8 cellular contexts compared by ENCODE assay signal in the genomic region with DNA sequence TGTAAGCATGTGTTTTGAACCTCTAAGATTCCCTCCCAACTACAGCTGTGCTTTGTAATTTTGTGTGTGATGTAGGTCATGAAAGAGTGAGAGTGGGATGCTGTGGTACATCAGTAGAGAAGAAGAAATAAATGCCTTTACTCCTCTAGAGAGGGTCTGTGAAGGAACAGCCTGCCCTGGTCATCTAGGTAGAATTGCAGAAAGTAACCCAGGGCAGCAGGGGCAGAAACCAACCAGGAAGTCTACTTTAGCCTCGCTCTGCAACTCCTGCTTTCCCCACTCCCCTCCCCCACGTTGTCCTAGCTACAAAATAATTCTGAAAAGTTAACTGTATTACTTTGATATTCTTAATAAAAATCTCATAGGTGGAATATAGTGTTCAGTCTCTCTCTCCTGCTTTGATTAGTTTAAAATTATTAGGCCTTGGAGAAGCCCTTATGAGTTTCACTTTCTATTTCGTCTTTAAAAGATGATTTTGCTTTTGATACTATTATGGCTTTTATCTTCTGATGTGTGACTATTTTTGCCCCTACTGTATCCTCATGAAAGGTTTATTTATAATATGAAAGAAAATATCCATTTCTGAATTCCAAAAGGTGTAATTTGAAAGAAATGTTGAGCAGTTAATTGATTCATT. TPM values are rescaled to one million over a fixed set of nuclear protein-coding genes. Genes with fewer than 3 reads are reported as not detected.
A peak's percentile ranks its signal among the peaks of the same experiment; 100 is the strongest.
DNase-seq lines count a peak whose midpoint lies in the region; ATAC-seq and TF ChIP-seq lines count a peak whose summit lies in the region.

No MANE protein-coding gene starts in this region.

- H3K4me1 ChIP-seq in right atrium auricular region (peaks cover 0 to 17% of the 10 kb centered on the region in 2 donors), suprapubic skin (peaks cover 14% of the 10 kb centered on the region), trophoblast cell (ENCODE audit: control insufficient read depth in 1 of 2, insufficient read depth in 2 of 2, low read length in 2 of 2) (peaks cover 0 to 2% of the 10 kb centered on the region in 2 experiments)

- H3K18ac ChIP-seq in trophoblast cell (ENCODE audit: low read length) = no peak overlapping the region

- no peak overlapping the region for H3K14ac ChIP-seq in trophoblast cell (ENCODE audit: low read length)

- H3K27ac ChIP-seq in right atrium auricular region = peak overlapping the region in 1 of 2 donors; percentile 43
- peak overlapping the region; percentile 4 for H3K27ac ChIP-seq in suprapubic skin
- no peak overlapping the region for H3K27ac ChIP-seq in trophoblast cell (ENCODE audit: low read depth, low read length)

- no peaks in the 10 kb centered on the region for H3K9me3 ChIP-seq in right atrium auricular region
- no peaks in the 10 kb centered on the region for H3K9me3 ChIP-seq in suprapubic skin
- H3K9me3 ChIP-seq in trophoblast cell (ENCODE audit: insufficient read depth, low read depth, low read length) = no peaks in the 10 kb centered on the region

- H4K12ac ChIP-seq in trophoblast cell (ENCODE audit: low read depth, low read length) = no peak overlapping the region

- no peak overlapping the region for H3K4me2 ChIP-seq in trophoblast cell (ENCODE audit: low read length)

- H4K8ac ChIP-seq in trophoblast cell (ENCODE audit: low read depth, low read length) = no peak overlapping the region

- no peak overlapping the region for H3K23ac ChIP-seq in trophoblast cell (ENCODE audit: low read length)

- H2BK5ac ChIP-seq in trophoblast cell (ENCODE audit: low read depth, low read length, poor library complexity) = no peak overlapping the region

- TF ChIP-seq POLR2A in suprapubic skin (IDR thresholded peaks at IDR 0.05) = no peak

- H2AFZ ChIP-seq in trophoblast cell (ENCODE audit: insufficient read depth, low read length, poor library complexity) = no peak overlapping the region

- H3K36me3 ChIP-seq in right atrium auricular region (peaks cover 32% of the 10 kb centered on the region), suprapubic skin (peaks cover 15% of the 10 kb centered on the region), trophoblast cell (ENCODE audit: control insufficient read depth in 1 of 2, insufficient read depth in 2 of 2, low read length in 2 of 2) (peaks cover 10 to 12% of the 10 kb centered on the region in 2 experiments)

- no peaks in the 10 kb centered on the region for H3K79me1 ChIP-seq in trophoblast cell (ENCODE audit: low read length)

- H2AK5ac ChIP-seq in trophoblast cell (ENCODE audit: low read length) = no peak overlapping the region

- no peak overlapping the region for H4K91ac ChIP-seq in trophoblast cell (ENCODE audit: low read depth, low read length)

- DNase-seq in AML-193 (lab: John Stamatoyannopoulos, UW) (peak; percentile 12 to 25), right atrium auricular region (ENCODE audit: low spot score) (no peak), suprapubic skin (ENCODE audit: low spot score in 2 of 2) (no peak), SIG-M5 (lab: John Stamatoyannopoulos, UW) (no peak), trophoblast cell (no peak), MV-4-11 (lab: John Stamatoyannopoulos, UW) (no peak)

- H3K4ac ChIP-seq in trophoblast cell (ENCODE audit: low read depth, low read length) = no peak overlapping the region

- no peak for TF ChIP-seq EP300 in suprapubic skin (IDR thresholded peaks at IDR 0.05)

- no peak overlapping the region for H2BK12ac ChIP-seq in trophoblast cell (ENCODE audit: low read length)

- TF ChIP-seq CTCF in right atrium auricular region (IDR thresholded peaks at IDR 0.05) (no peak), suprapubic skin (IDR thresholded peaks at IDR 0.05) (no peak)

- ATAC-seq in GM21576 (IDR thresholded peaks at IDR 0.05; ENCODE audit: unreplicated experiment) (peak; percentile 63), SK-N-SH treated with all-trans-retinoic acid at 6 μM for 48 hours (peak; percentile 48)

- H3K9ac ChIP-seq in trophoblast cell (ENCODE audit: low read length) = no peak overlapping the region

- no peak overlapping the region for H2BK120ac ChIP-seq in trophoblast cell (ENCODE audit: insufficient read depth, low read length, poor library complexity)

- H3K4me3 ChIP-seq in right atrium auricular region (peak overlapping the region; percentile 4 to 25), suprapubic skin (peak overlapping the region; percentile 32), trophoblast cell (ENCODE audit: low read depth, low read length) (no peak overlapping the region)

- H3K79me2 ChIP-seq in trophoblast cell (ENCODE audit: control insufficient read depth, insufficient read depth, low read length, poor library complexity) = no peaks in the 10 kb centered on the region

- H3K27me3 ChIP-seq in right atrium auricular region (no peaks in the 10 kb centered on the region), suprapubic skin (no peaks in the 10 kb centered on the region), trophoblast cell (ENCODE audit: insufficient read depth, low read length) (no peaks in the 10 kb centered on the region)

- WGBS in suprapubic skin = 12% methylated on average over 3 of the region's 3 CpGs
- WGBS in trophoblast cell (ENCODE audit: extremely low coverage, insufficient coverage, insufficient read length) = no CpG with 5 or more reads among the region's 3 CpGs

TF ChIP-seq in SK-N-SH treated with all-trans-retinoic acid at 6 μM for 48 hours, 23 proteins besides CTCF, POLR2A, EP300 and RAD21 (continues in another document):
- TF ChIP-seq ESRRG (CRISPR knock-in tag; IDR thresholded peaks at IDR 0.05) (no peak), ZFP30 (CRISPR knock-in tag; IDR thresholded peaks at IDR 0.05) (no peak), PATZ1 (CRISPR knock-in tag; IDR thresholded peaks at IDR 0.05; ENCODE audit: borderline replicate concordance) (no peak), ISL1 (CRISPR knock-in tag; IDR thresholded peaks at IDR 0.05) (no peak), ARNTL (CRISPR knock-in tag; IDR thresholded peaks at IDR 0.05; ENCODE audit: borderline replicate concordance, low read depth) (no peak), TSHZ2 (CRISPR knock-in tag; IDR thresholded peaks at IDR 0.05) (no peak)
- TF ChIP-seq, protein P1, sequence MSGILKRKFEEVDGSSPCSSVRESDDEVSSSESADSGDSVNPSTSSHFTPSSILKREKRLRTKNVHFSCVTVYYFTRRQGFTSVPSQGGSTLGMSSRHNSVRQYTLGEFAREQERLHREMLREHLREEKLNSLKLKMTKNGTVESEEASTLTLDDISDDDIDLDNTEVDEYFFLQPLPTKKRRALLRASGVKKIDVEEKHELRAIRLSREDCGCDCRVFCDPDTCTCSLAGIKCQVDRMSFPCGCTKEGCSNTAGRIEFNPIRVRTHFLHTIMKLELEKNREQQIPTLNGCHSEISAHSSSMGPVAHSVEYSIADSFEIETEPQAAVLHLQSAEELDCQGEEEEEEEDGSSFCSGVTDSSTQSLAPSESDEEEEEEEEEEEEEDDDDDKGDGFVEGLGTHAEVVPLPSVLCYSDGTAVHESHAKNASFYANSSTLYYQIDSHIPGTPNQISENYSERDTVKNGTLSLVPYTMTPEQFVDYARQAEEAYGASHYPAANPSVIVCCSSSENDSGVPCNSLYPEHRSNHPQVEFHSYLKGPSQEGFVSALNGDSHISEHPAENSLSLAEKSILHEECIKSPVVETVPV (CRISPR knock-in tag; IDR thresholded peaks at IDR 0.05) = no peak

RNA-seq across cellular contexts. Expression of gene TBK1, which starts 7.6 kb away (rescaled TPM):
- total RNA-seq in right atrium auricular region (10 to 100 TPM; 11.3 to 12.2 TPM), suprapubic skin (10 to 100 TPM; 15.3 to 27.5 (median 19.9) TPM)
- polyA plus RNA-seq in trophoblast cell (2013) = 35.2 and 36.1 TPM in 2 replicates

RNA-seq across cellular contexts. Expression of gene XPOT, which starts 55.3 kb away (rescaled TPM):
- total RNA-seq in right atrium auricular region (10 to 100 TPM; 16.1 to 16.9 TPM), suprapubic skin (10 to 100 TPM; 33.0 to 68.9 (median 41.2) TPM)
- polyA plus RNA-seq in trophoblast cell (2013) = 81.0 and 84.1 TPM in 2 replicates

Comparison
In these comparisons a context has a peak if more than half of its experiments do, and no peak if none do; other contexts are left out.
1. DNase-seq: peak in AML-193 (2 of 2); none in right atrium auricular region (single experiment), suprapubic skin (0 of 2), SIG-M5 (single experiment), trophoblast cell (0 of 2) and MV-4-11 (single experiment).